Comparison of ENCODE assay signal across 1 cellular context in the genomic region with DNA sequence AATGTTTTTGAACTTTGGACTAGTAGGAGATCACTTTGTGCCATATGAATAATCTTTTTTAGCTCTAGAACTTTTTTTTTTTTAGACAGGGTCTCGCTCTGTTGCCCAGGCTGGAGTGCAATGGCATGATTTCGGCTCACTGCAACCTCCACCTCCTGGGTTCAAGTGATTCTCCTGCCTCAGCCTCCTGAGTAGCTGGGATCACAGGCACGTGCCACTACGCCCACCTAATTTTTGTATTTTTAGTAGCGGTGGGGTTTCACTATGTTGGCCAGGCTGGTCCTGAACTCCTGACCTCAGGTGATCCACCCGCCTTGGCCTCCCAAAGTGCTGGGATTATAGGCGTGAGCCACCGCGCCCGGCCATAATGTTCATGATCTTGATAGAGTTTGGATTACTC. TPM values are rescaled to one million over a fixed set of nuclear protein-coding genes. Genes with fewer than 3 reads are reported as not detected.
"Had no signal": no experiment of that assay in that cellular context is flagged by ENCODE, and none has a peak within 500 bp of the region (broad histone marks: within the 10 kb centered on the region; RNA-seq: fewer than 3 reads in every experiment).

No MANE protein-coding gene starts in this region.

RNA-seq across cellular contexts. Expression of gene MLKL, which starts 31.8 kb away (rescaled TPM):
- total RNA-seq: neural crest cell had no signal
